In genomic region chr5:127647361-127647958, GRCh38 we compare ENCODE assay signal across 34 cellular contexts. TPM values are rescaled to one million over a fixed set of nuclear protein-coding genes. Genes with fewer than 3 reads are reported as not detected.
DNase-seq lines count a peak whose midpoint lies in the region; ATAC-seq, FAIRE-seq and TF ChIP-seq lines count a peak whose summit lies in the region.
"Had no signal": no experiment of that assay in that cellular context is flagged by ENCODE, and none has a peak within 500 bp of the region (broad histone marks: within the 10 kb centered on the region; RNA-seq: fewer than 3 reads in every experiment).

No MANE protein-coding gene starts in this region.

- peaks cover 25% of the 10 kb centered on the region for H3K4me1 Mint-ChIP-seq in GM23338
- peaks cover 22% of the 10 kb centered on the region for H3K4me1 Mint-ChIP-seq in astrocyte (ENCODE audit: low read depth, unreplicated experiment)
- H3K4me1 Mint-ChIP-seq: activated CD4-positive, alpha-beta T cell treated with anti-CD3 and anti-CD28 coated beads, Interleukin-2, amount 10 ng/mL, durations not matched to agents 7 days and 5 days had no signal

- intact Hi-C loops in psoas muscle (cut with DNase I): no loop called here

- no peak for DNase-seq in GM23338 (ENCODE audit: low spot score)
- DNase-seq in astrocyte (ENCODE audit: low read depth): no peak
- peak; percentile 48 for DNase-seq in fibroblast of peridontal ligament (ENCODE audit: extremely low read depth)
- no peak for DNase-seq in psoas muscle
- DNase-seq in upper lobe of left lung: no peak
- no peak for DNase-seq in activated CD4-positive, alpha-beta T cell treated with anti-CD3 and anti-CD28 coated beads, Interleukin-2, amount 50 U/mL, for 48 hours
- DNase-seq in RWPE1 (ENCODE audit: low spot score): no peak
- no peak for DNase-seq in SHP77 treated with DMSO at 0.1 percent for 48 hours (lab: John Stamatoyannopoulos, UW)
- DNase-seq: activated CD4-positive, alpha-beta T cell treated with anti-CD3 and anti-CD28 coated beads, Interleukin-2, amount 10 ng/mL, durations not matched to agents 7 days and 5 days; activated naive CD4-positive, alpha-beta T cell treated with Interleukin-2 at 50 U/mL for 16 hours; activated T-cell treated with anti-CD3 and anti-CD28 coated beads, Interleukin-2, amount 50 U/mL, for 72 hours; adrenal gland; brain microvascular endothelial cell; DMS79; effector CD4-positive, alpha-beta T cell; GF-D8; Kasumi-1; kidney; lower lobe of right lung; NCI-H1048; NCI-H1694; right cardiac atrium; stimulated activated CD4-positive, alpha-beta T cell treated with anti-CD3 and anti-CD28 coated beads, Interleukin-4, amount 100 ng/mL, for 24 hours had no signal

- H3K9me3 ChIP-seq in astrocyte (ENCODE audit: insufficient read depth, low read depth, low read length): no peaks in the 10 kb centered on the region
- H3K9me3 ChIP-seq in psoas muscle: no peaks in the 10 kb centered on the region
- H3K9me3 ChIP-seq in upper lobe of left lung: no peaks in the 10 kb centered on the region
- H3K9me3 ChIP-seq: adrenal gland, BLaER1, lower lobe of right lung had no signal

- ATAC-seq in GM23338 (no peak), psoas muscle (peak in 3 of 4 donors; percentile 33 to 43 (median 36)), upper lobe of left lung (ENCODE audit: low FRiP score in 2 of 2) (no peak)
- ATAC-seq: activated T-cell treated with anti-CD3 and anti-CD28 coated beads, Interleukin-2, amount 50 U/mL, for 72 hours; HepG2; lower lobe of right lung; right cardiac atrium; stimulated activated effector memory CD8-positive, alpha-beta T cell treated with anti-CD3 and anti-CD28 coated beads, Interleukin-12 subunit alpha, Interleukin-12 subunit beta, amount 100 ng/mL, for 72 hours; WTC11 had no signal

- H3K36me3 Mint-ChIP-seq in GM23338 (ENCODE audit: low read depth): no peaks in the 10 kb centered on the region
- H3K36me3 Mint-ChIP-seq in astrocyte (ENCODE audit: low read depth, unreplicated experiment): no peaks in the 10 kb centered on the region
- H3K36me3 Mint-ChIP-seq: stimulated activated effector memory CD8-positive, alpha-beta T cell treated with anti-CD3 and anti-CD28 coated beads, Interleukin-12 subunit alpha, Interleukin-12 subunit beta, amount 100 ng/mL, for 72 hours; WTC11 had no signal

- no peak overlapping the region for H3K4me3 ChIP-seq in GM23338
- no peak overlapping the region for H3K4me3 ChIP-seq in astrocyte (ENCODE audit: insufficient read depth, low read depth, low read length)
- H3K4me3 ChIP-seq in psoas muscle: no peak overlapping the region
- no peak overlapping the region for H3K4me3 ChIP-seq in upper lobe of left lung
- H3K4me3 ChIP-seq: adrenal gland, BLaER1, lower lobe of right lung had no signal

- no peaks in the 10 kb centered on the region for H3K36me3 ChIP-seq in GM23338 (ENCODE audit: insufficient read depth)
- no peaks in the 10 kb centered on the region for H3K36me3 ChIP-seq in astrocyte (ENCODE audit: insufficient read depth, low read length)
- no peaks in the 10 kb centered on the region for H3K36me3 ChIP-seq in psoas muscle (ENCODE audit: insufficient read depth in 1 of 2, low read depth in 1 of 2)
- H3K36me3 ChIP-seq in upper lobe of left lung: no peaks in the 10 kb centered on the region
- H3K36me3 ChIP-seq: adrenal gland, BLaER1, brain microvascular endothelial cell, lower lobe of right lung had no signal

- no peak overlapping the region for H3K27ac ChIP-seq in GM23338 (ENCODE audit: low read depth)
- H3K27ac ChIP-seq in astrocyte (ENCODE audit: low read depth, low read length): no peak overlapping the region
- peak overlapping the region; percentile 54 for H3K27ac ChIP-seq in psoas muscle
- no peak overlapping the region for H3K27ac ChIP-seq in upper lobe of left lung
- H3K27ac ChIP-seq in RWPE1: no peak overlapping the region
- H3K27ac ChIP-seq: adrenal gland, BLaER1, brain microvascular endothelial cell, lower lobe of right lung, parathyroid adenoma had no signal

- H3K4me2 ChIP-seq in GM23338: no peak overlapping the region
- no peak overlapping the region for H3K4me2 ChIP-seq in astrocyte (ENCODE audit: low read length)
- H3K4me2 ChIP-seq: BLaER1 had no signal

- POLR2A ChIA-PET in RWPE1 (lab: Yijun Ruan, JAX; ENCODE audit: low non-redundant PET): no interaction called here

- TF ChIP-seq EP300 in upper lobe of left lung (IDR thresholded peaks at IDR 0.05): no peak

- no peak for TF ChIP-seq POLR2A in upper lobe of left lung (IDR thresholded peaks at IDR 0.05)

- H2AFZ ChIP-seq in GM23338 (peak overlapping the region; percentile 40; the same call in 1 of the 2 replicates), astrocyte (ENCODE audit: low read depth, low read length) (no peak overlapping the region)
- H2AFZ ChIP-seq: parathyroid adenoma had no signal

- H3K9ac ChIP-seq in astrocyte (ENCODE audit: low read length): no peak overlapping the region
- H3K9ac ChIP-seq: BLaER1, parathyroid adenoma had no signal

- 36 to 64% (median 50%) methylated on average over 8 of the region's 8 CpGs for whole genome bisulfite sequencing in psoas muscle, 3 donors
- WGBS in upper lobe of left lung, 2 donors: 78 to 86% methylated on average over 8 of the region's 8 CpGs

- no peak overlapping the region for H3K4me3 Mint-ChIP-seq in GM23338
- H3K4me3 Mint-ChIP-seq in astrocyte (ENCODE audit: unreplicated experiment): no peak overlapping the region
- H3K4me3 Mint-ChIP-seq: activated CD4-positive, alpha-beta T cell treated with anti-CD3 and anti-CD28 coated beads, Interleukin-2, amount 10 ng/mL, durations not matched to agents 7 days and 5 days; activated T-cell treated with anti-CD3 and anti-CD28 coated beads, Interleukin-2, amount 50 U/mL, for 72 hours; stimulated activated effector memory CD8-positive, alpha-beta T cell treated with anti-CD3 and anti-CD28 coated beads, Interleukin-12 subunit alpha, Interleukin-12 subunit beta, amount 100 ng/mL, for 72 hours; WTC11 had no signal

- H3F3A ChIP-seq in GM23338 (replicated peaks; ENCODE audit: low read depth): no peaks in the 10 kb centered on the region

- TF ChIP-seq CTCF in GM23338 (conservative IDR thresholded peaks at IDR 0.05; ENCODE audit: low read depth in 2 of 2) (no peak), astrocyte (IDR thresholded peaks at IDR 0.05; ENCODE audit: insufficient read depth, low read depth, low read length) (no peak), psoas muscle (IDR thresholded peaks at IDR 0.05) (no peak), upper lobe of left lung (IDR thresholded peaks at IDR 0.05) (no peak), RWPE1 (conservative IDR thresholded peaks at IDR 0.05; ENCODE audit: low read depth) (no peak)

- H3K27ac Mint-ChIP-seq in GM23338: no peak overlapping the region
- H3K27ac Mint-ChIP-seq in astrocyte (ENCODE audit: unreplicated experiment): no peak overlapping the region
- H3K27ac Mint-ChIP-seq: activated CD4-positive, alpha-beta T cell treated with anti-CD3 and anti-CD28 coated beads, Interleukin-2, amount 10 ng/mL, durations not matched to agents 7 days and 5 days; activated T-cell treated with anti-CD3 and anti-CD28 coated beads, Interleukin-2, amount 50 U/mL, for 72 hours; stimulated activated effector memory CD8-positive, alpha-beta T cell treated with anti-CD3 and anti-CD28 coated beads, Interleukin-12 subunit alpha, Interleukin-12 subunit beta, amount 100 ng/mL, for 72 hours; WTC11 had no signal

- no peaks in the 10 kb centered on the region for H4K20me1 ChIP-seq in GM23338 (replicated peaks; ENCODE audit: insufficient read depth)
- H4K20me1 ChIP-seq in astrocyte (ENCODE audit: insufficient read depth, low read length): no peaks in the 10 kb centered on the region
- H4K20me1 ChIP-seq: BLaER1 had no signal

- FAIRE-seq in astrocyte (lab: Jason Lieb, UNC): peak; percentile 69
- FAIRE-seq: HepG2, kidney had no signal

- H3K27me3 ChIP-seq in GM23338 (ENCODE audit: insufficient read depth): no peaks in the 10 kb centered on the region
- H3K27me3 ChIP-seq in astrocyte (ENCODE audit: insufficient read depth, low read length): peaks cover 10% of the 10 kb centered on the region
- H3K27me3 ChIP-seq in psoas muscle (ENCODE audit: insufficient read depth in 3 of 3, low read length in 2 of 3): no peaks in the 10 kb centered on the region
- no peaks in the 10 kb centered on the region for H3K27me3 ChIP-seq in upper lobe of left lung
- H3K27me3 ChIP-seq: adrenal gland, BLaER1, brain microvascular endothelial cell had no signal

- CTCF ChIA-PET in RWPE1 (lab: Yijun Ruan, JAX): no interaction called here

- H3K9me3 Mint-ChIP-seq in GM23338 (no peaks in the 10 kb centered on the region), astrocyte (ENCODE audit: unreplicated experiment) (no peaks in the 10 kb centered on the region)
- H3K9me3 Mint-ChIP-seq: activated CD4-positive, alpha-beta T cell treated with anti-CD3 and anti-CD28 coated beads, Interleukin-2, amount 10 ng/mL, durations not matched to agents 7 days and 5 days; activated T-cell treated with anti-CD3 and anti-CD28 coated beads, Interleukin-2, amount 50 U/mL, for 72 hours; stimulated activated effector memory CD8-positive, alpha-beta T cell treated with anti-CD3 and anti-CD28 coated beads, Interleukin-12 subunit alpha, Interleukin-12 subunit beta, amount 100 ng/mL, for 72 hours; WTC11 had no signal

- H3K9me2 ChIP-seq in GM23338 (ENCODE audit: insufficient read depth): no peaks in the 10 kb centered on the region

- no peaks in the 10 kb centered on the region for H3K27me3 Mint-ChIP-seq in GM23338 (ENCODE audit: insufficient read depth, low read depth, poor library complexity)
- no peaks in the 10 kb centered on the region for H3K27me3 Mint-ChIP-seq in astrocyte (ENCODE audit: low read depth, unreplicated experiment)

- peaks cover 25% of the 10 kb centered on the region for H3K4me1 ChIP-seq in GM23338 (ENCODE audit: insufficient read depth)
- peaks cover 13% of the 10 kb centered on the region for H3K4me1 ChIP-seq in astrocyte (ENCODE audit: insufficient read depth, low read length)
- H3K4me1 ChIP-seq in psoas muscle: peaks cover 28% of the 10 kb centered on the region
- H3K4me1 ChIP-seq in upper lobe of left lung: peaks cover 0 to 8% (median 6%) of the 10 kb centered on the region in 4 donors
- H3K4me1 ChIP-seq: adrenal gland, BLaER1, parathyroid adenoma had no signal

- H3K79me2 ChIP-seq in GM23338 (replicated peaks; ENCODE audit: insufficient read depth): no peaks in the 10 kb centered on the region
- no peaks in the 10 kb centered on the region for H3K79me2 ChIP-seq in astrocyte (ENCODE audit: insufficient read depth, low read length)
- H3K79me2 ChIP-seq: parathyroid adenoma had no signal

RNA-seq across cellular contexts. Expression of gene CTXN3, which starts 1.4 kb away (rescaled TPM):
- total RNA-seq in GM23338 (2014; rRNA removed; shearing (Covaris generic)): not detected in 2 replicates
- polyA plus RNA-seq in GM23338 (2016; fragmentation: Nextera tagmentation; extraction: Ambion mirVana) (not detected in 2 replicates), psoas muscle (under 1 TPM in 2 of 3 donors, not detected in 1; 0.06 to 0.40 TPM)
- total RNA-seq in astrocyte (not detected in 2 replicates), psoas muscle (under 1 TPM in 2 of 4 donors, not detected in 2; 0.61 to 0.69 TPM), upper lobe of left lung (not detected)
- total RNA-seq: activated CD4-positive, alpha-beta T cell treated with anti-CD3 and anti-CD28 coated beads, Interleukin-2, amount 10 ng/mL, durations not matched to agents 7 days and 5 days; activated T-cell treated with anti-CD3 and anti-CD28 coated beads, Interleukin-2, amount 50 U/mL, for 72 hours; adrenal gland; fibroblast of lung; HepG2; lower lobe of right lung; mononuclear cell; NCI-H460; OCI-LY7; right cardiac atrium; ureter; WTC11 had no signal
- polyA plus RNA-seq: adrenal gland, fibroblast of lung, HepG2, right cardiac atrium had no signal

RNA-seq across cellular contexts. Expression of gene CCDC192, which starts 55.7 kb away (rescaled TPM):
- total RNA-seq in GM23338 (2014; rRNA removed; shearing (Covaris generic)): 1.3 TPM in 1 of 2 replicates, not detected in the other
- polyA plus RNA-seq in GM23338 (2016; fragmentation: Nextera tagmentation; extraction: Ambion mirVana) (0.40 and 0.68 TPM in 2 replicates), psoas muscle (under 1 TPM in 2 of 3 donors, not detected in 1; 0.12 to 0.19 TPM)
- total RNA-seq in astrocyte (not detected in 2 replicates), psoas muscle (1 to 10 TPM in 1 of 4 donors, not detected in 3; 1.2 TPM), upper lobe of left lung (under 1 TPM in 1 of 6 donors, not detected in 5; 0.76 TPM)
- total RNA-seq: activated CD4-positive, alpha-beta T cell treated with anti-CD3 and anti-CD28 coated beads, Interleukin-2, amount 10 ng/mL, durations not matched to agents 7 days and 5 days; fibroblast of lung; HepG2; kidney; lower lobe of right lung; mononuclear cell; NCI-H460; OCI-LY7; right cardiac atrium had no signal
- polyA plus RNA-seq: fibroblast of lung, HepG2, neural cell had no signal

Comparison
In these comparisons a context has a peak if more than half of its experiments do, and no peak if none do; other contexts are left out.
1. ATAC-seq: peak in psoas muscle (3 of 4); none in GM23338 (single experiment) and upper lobe of left lung (0 of 2).